ENCODE assay signal across 9 cellular contexts in genomic region chr4:33649015-33649414, GRCh38.
DNase-seq lines count a peak whose midpoint lies in the region; ATAC-seq and TF ChIP-seq lines count a peak whose summit lies in the region.
"Had no signal": no experiment of that assay in that cellular context is flagged by ENCODE, and none has a peak within 500 bp of the region (broad histone marks: within the 10 kb centered on the region; RNA-seq: fewer than 3 reads in every experiment).

No MANE protein-coding gene starts in this region.

- H3K4me3 ChIP-seq in OCI-LY3 (ENCODE audit: low read length) = no peak overlapping the region
- no peak overlapping the region for H3K4me3 ChIP-seq in left lung
- H3K4me3 ChIP-seq in esophagus muscularis mucosa = no peak overlapping the region

- no peaks in the 10 kb centered on the region for H3K9me3 ChIP-seq in OCI-LY3 (ENCODE audit: insufficient read depth, low read length)
- no peaks in the 10 kb centered on the region for H3K9me3 ChIP-seq in left lung
- no peaks in the 10 kb centered on the region for H3K9me3 ChIP-seq in esophagus muscularis mucosa

- TF ChIP-seq POLR2A in esophagus muscularis mucosa (IDR thresholded peaks at IDR 0.05; ENCODE audit: low read depth) = no peak

- no peaks in the 10 kb centered on the region for H3K4me1 ChIP-seq in OCI-LY3 (ENCODE audit: low read length)
- no peaks in the 10 kb centered on the region for H3K4me1 ChIP-seq in left lung
- no peaks in the 10 kb centered on the region for H3K4me1 ChIP-seq in esophagus muscularis mucosa

- H3K79me2 ChIP-seq in OCI-LY3 (ENCODE audit: low read length) = no peaks in the 10 kb centered on the region

- H3K4me1 Mint-ChIP-seq in endothelial cell (ENCODE audit: unreplicated experiment) = no peaks in the 10 kb centered on the region
- peaks cover 23% of the 10 kb centered on the region for H3K4me1 Mint-ChIP-seq in osteocyte (ENCODE audit: unreplicated experiment)

- DNase-seq in GM04504 (ENCODE audit: low read depth) (peak; percentile 36), endothelial cell (ENCODE audit: low spot score) (peak; percentile 10), osteocyte (ENCODE audit: extremely low spot score, unreplicated experiment) (no peak), left lung (no peak), esophagus muscularis mucosa (ENCODE audit: extremely low spot score) (no peak)
- DNase-seq in stimulated activated naive CD4-positive, alpha-beta T cell (lab: John Stamatoyannopoulos, UW) = no peak
- DNase-seq: activated CD4-positive, alpha-beta T cell treated with anti-CD3 and anti-CD28 coated beads for 4 hours; amygdala had no signal

- H3K36me3 ChIP-seq in OCI-LY3 (replicated peaks; ENCODE audit: low read depth, low read length) = no peaks in the 10 kb centered on the region
- no peaks in the 10 kb centered on the region for H3K36me3 ChIP-seq in left lung
- no peaks in the 10 kb centered on the region for H3K36me3 ChIP-seq in esophagus muscularis mucosa

- no peak overlapping the region for H3K4me2 ChIP-seq in OCI-LY3 (ENCODE audit: low read length)

- no peak for TF ChIP-seq EP300 in esophagus muscularis mucosa (IDR thresholded peaks at IDR 0.05)

- H3K9me3 Mint-ChIP-seq in endothelial cell (ENCODE audit: unreplicated experiment) = no peaks in the 10 kb centered on the region
- peaks cover 14% of the 10 kb centered on the region for H3K9me3 Mint-ChIP-seq in osteocyte (ENCODE audit: unreplicated experiment)

- H3K9ac ChIP-seq in OCI-LY3 (ENCODE audit: low read length) = no peak overlapping the region

- H3K36me3 Mint-ChIP-seq in endothelial cell (ENCODE audit: low read depth, unreplicated experiment) (no peaks in the 10 kb centered on the region), osteocyte (ENCODE audit: unreplicated experiment) (peaks cover 8% of the 10 kb centered on the region)

- 50% methylated on average over 2 of the region's 2 CpGs for WGBS in esophagus muscularis mucosa

- TF ChIP-seq CTCF in OCI-LY3 (IDR thresholded peaks at IDR 0.05; ENCODE audit: low read depth, low read length) (peak; percentile 70), endothelial cell (IDR thresholded peaks at IDR 0.05; ENCODE audit: unreplicated experiment) (peak; percentile 10), osteocyte (IDR thresholded peaks at IDR 0.05) (peak; percentile 81), left lung (IDR thresholded peaks at IDR 0.05) (no peak), esophagus muscularis mucosa (IDR thresholded peaks at IDR 0.05) (peak in 1 of 3 experiments; percentile 11)

- H3K27me3 Mint-ChIP-seq in endothelial cell (ENCODE audit: unreplicated experiment) = peaks cover under 1% of the 10 kb centered on the region
- no peaks in the 10 kb centered on the region for H3K27me3 Mint-ChIP-seq in osteocyte (ENCODE audit: unreplicated experiment)

- no peak overlapping the region for H3K27ac ChIP-seq in OCI-LY3 (ENCODE audit: low read length)
- H3K27ac ChIP-seq in left lung = no peak overlapping the region
- H3K27ac ChIP-seq in esophagus muscularis mucosa (replicated peaks in 1 of 4) = no peak overlapping the region

- intact Hi-C loops in left lung (cut with DNase I) (no loop called here), esophagus muscularis mucosa (cut with DNase I) (no loop called here)

- H3K4me3 Mint-ChIP-seq in endothelial cell (ENCODE audit: unreplicated experiment) (no peak overlapping the region), osteocyte (ENCODE audit: unreplicated experiment) (no peak overlapping the region)

- H2AFZ ChIP-seq in OCI-LY3 (ENCODE audit: low read depth, low read length) = no peak overlapping the region

- no peaks in the 10 kb centered on the region for H3K27me3 ChIP-seq in OCI-LY3 (ENCODE audit: low read depth, low read length)
- no peaks in the 10 kb centered on the region for H3K27me3 ChIP-seq in left lung
- H3K27me3 ChIP-seq in esophagus muscularis mucosa = no peaks in the 10 kb centered on the region

- H4K20me1 ChIP-seq in OCI-LY3 (ENCODE audit: insufficient read depth, low read length) = no peaks in the 10 kb centered on the region

- ATAC-seq in left lung = no peak

- no peak overlapping the region for H3K27ac Mint-ChIP-seq in endothelial cell (ENCODE audit: unreplicated experiment)
- peak overlapping the region; percentile 77 for H3K27ac Mint-ChIP-seq in osteocyte (ENCODE audit: unreplicated experiment)

Comparison
In these comparisons a context has a peak if more than half of its experiments do, and no peak if none do; other contexts are left out.
1. DNase-seq: peak in GM04504 (single experiment) and endothelial cell (single experiment); none in osteocyte (single experiment), left lung (0 of 2), stimulated activated naive CD4-positive, alpha-beta T cell (0 of 6) and esophagus muscularis mucosa (single experiment).
2. CTCF ChIP-seq: peak in OCI-LY3 (single experiment), endothelial cell (single experiment) and osteocyte (single experiment); none in left lung (0 of 2).